Comparison of ENCODE assay signal across 14 cellular contexts in genomic region chr6:139572001-139572400, GRCh38.
DNase-seq lines count a peak whose midpoint lies in the region; ATAC-seq, FAIRE-seq and TF ChIP-seq lines count a peak whose summit lies in the region.
"Had no signal": no experiment of that assay in that cellular context is flagged by ENCODE, and none has a peak within 500 bp of the region (broad histone marks: within the 10 kb centered on the region; RNA-seq: fewer than 3 reads in every experiment).

No MANE protein-coding gene starts in this region.

- no CpG with 5 or more reads among the region's 1 CpG for WGBS in IMR-90 (ENCODE audit: extremely low coverage in 2 of 2, insufficient read length in 1 of 2), 2 experiments

- no peak for DNase-seq in IMR-90
- DNase-seq in keratinocyte (ENCODE audit: low read depth, low spot score), result no peak
- no peak for DNase-seq in left cardiac atrium
- DNase-seq in A673 (ENCODE audit: low spot score), result no peak
- DNase-seq: Caco-2; CD8-positive, alpha-beta T cell; DND-41; GF-D8; KBM-7 had no signal

- H3K79me1 ChIP-seq in IMR-90 (ENCODE audit: low read depth in 1 of 2, low read length in 2 of 2), result peaks cover 0 to 9% of the 10 kb centered on the region in 2 experiments; a peak in 2 of 4 replicates

- no peak overlapping the region for H3K4me2 ChIP-seq in IMR-90 (ENCODE audit: low read depth, low read length)
- H3K4me2 ChIP-seq in keratinocyte (ENCODE audit: control insufficient read depth, extremely low read depth, insufficient read depth, low read depth, low read length), result no peak overlapping the region
- H3K4me2 ChIP-seq: A549 had no signal

- no TSS peak for BruUV-seq in IMR-90 (replicated peaks; lab: Mats Ljungman, UMichigan)
- no TSS peak for BruUV-seq in A673 (replicated peaks; lab: Mats Ljungman, UMichigan)

- peak overlapping the region; percentile 57 for H2BK120ac ChIP-seq in IMR-90 (ENCODE audit: low read depth, low read length)

- peak overlapping the region; percentile 26 for H2AFZ ChIP-seq in IMR-90 (replicated peaks; ENCODE audit: low read length, poor library complexity)
- H2AFZ ChIP-seq in keratinocyte (ENCODE audit: control insufficient read depth, low read length), result peak overlapping the region; percentile 8

- no peak overlapping the region; the same call in 1 of the 2 replicates for H3K23ac ChIP-seq in IMR-90 (ENCODE audit: low read depth, low read length)

- intact Hi-C loops in IMR-90 (cut with micrococcal nuclease) (no loop called here), left cardiac atrium (cut with DNase I) (no loop called here), A673 (cut with micrococcal nuclease; ENCODE audit: unreplicated experiment) (no loop called here)

- TF ChIP-seq POLR2A in IMR-90 (IDR thresholded peaks at IDR 0.05; ENCODE audit: low read depth, low read length), result no peak

- ATAC-seq in HG02571 (IDR thresholded peaks at IDR 0.05; ENCODE audit: unreplicated experiment), result peak; percentile 66
- ATAC-seq in IMR-90 (ENCODE audit: low read depth), result no peak
- ATAC-seq in GM18873 (IDR thresholded peaks at IDR 0.05; ENCODE audit: low FRiP score, unreplicated experiment), result no peak
- no peak for ATAC-seq in left cardiac atrium
- ATAC-seq: A549; CD8-positive, alpha-beta T cell; HCT116 had no signal

- H3K4me3 ChIP-seq in IMR-90 (ENCODE audit: insufficient read depth, low read depth, low read length) (no peak overlapping the region), keratinocyte (ENCODE audit: control insufficient read depth in 2 of 3, extremely low read depth in 1 of 3, insufficient read depth in 2 of 3, low read depth in 1 of 3, low read length in 3 of 3) (no peak overlapping the region), A673 (ENCODE audit: low read depth, low read length, poor library complexity, severe bottlenecking) (no peak overlapping the region)
- H3K4me3 ChIP-seq: A549 had no signal

- H4K20me1 ChIP-seq in IMR-90 (ENCODE audit: insufficient read depth, low read length), result no peaks in the 10 kb centered on the region
- H4K20me1 ChIP-seq in keratinocyte (ENCODE audit: control insufficient read depth, extremely low read depth, insufficient read depth, low read length), result no peaks in the 10 kb centered on the region

- H3K36me3 ChIP-seq in IMR-90 (ENCODE audit: control insufficient read depth, insufficient read depth, low read length) (no peaks in the 10 kb centered on the region), keratinocyte (ENCODE audit: control insufficient read depth in 2 of 2, extremely low read depth in 1 of 2, insufficient read depth in 2 of 2, low read length in 2 of 2) (no peaks in the 10 kb centered on the region), A673 (ENCODE audit: insufficient read depth, low read length, poor library complexity, severe bottlenecking) (no peaks in the 10 kb centered on the region)

- peak overlapping the region; percentile 78 for H2AK5ac ChIP-seq in IMR-90 (ENCODE audit: low read depth, low read length)

- H3K4ac ChIP-seq in IMR-90 (ENCODE audit: low read depth, low read length), result peak overlapping the region; percentile 33; the same call in 1 of the 2 replicates

- H4K91ac ChIP-seq in IMR-90 (ENCODE audit: insufficient read depth, low read depth, low read length), result 0 out of 2 replicates have a peak overlapping the region, but pooled peaks have one; percentile 15

- POLR2A ChIA-PET in IMR-90 (lab: Charles Lee; ENCODE audit: unreplicated experiment) (no interaction called here), A673 (lab: Charles Lee; ENCODE audit: low non-redundant PET) (no interaction called here)

- no peak overlapping the region for H3K9ac ChIP-seq in IMR-90 (ENCODE audit: low read depth, low read length)
- no peak overlapping the region for H3K9ac ChIP-seq in keratinocyte (ENCODE audit: control insufficient read depth, extremely low read depth, insufficient read depth, low read length)

- dilution Hi-C loops in IMR-90 (cut with HindIII; ENCODE audit: low sequenced_read_pairs, unreplicated experiment) (no loop called here), keratinocyte (cut with MboI; ENCODE audit: extremely low pct_ligation_motif_present, low sequenced_read_pairs) (no loop called here)

- H3K9me3 ChIP-seq in IMR-90 (ENCODE audit: control insufficient read depth, insufficient read depth, low read length) (no peaks in the 10 kb centered on the region), keratinocyte (ENCODE audit: control insufficient read depth, low read depth, low read length) (no peaks in the 10 kb centered on the region), A673 (ENCODE audit: low read depth, low read length, poor library complexity, severe bottlenecking) (no peaks in the 10 kb centered on the region)
- H3K9me3 ChIP-seq: A549, Caco-2 had no signal

- H3K9me1 ChIP-seq in IMR-90 (ENCODE audit: insufficient read depth, low read length), result peaks cover 14% of the 10 kb centered on the region
- H3K9me1 ChIP-seq in keratinocyte (ENCODE audit: control insufficient read depth, extremely low read depth, insufficient read depth, low read length), result no peaks in the 10 kb centered on the region

- peak overlapping the region; percentile 37; the same call in 1 of the 2 replicates for H3K18ac ChIP-seq in IMR-90 (ENCODE audit: low read depth, low read length)

- H3K79me2 ChIP-seq in keratinocyte (ENCODE audit: control insufficient read depth, insufficient read depth, low read length), result no peaks in the 10 kb centered on the region

- H3K56ac ChIP-seq in IMR-90 (ENCODE audit: extremely low read depth, insufficient read depth, low read length), result no peak overlapping the region

- no peak overlapping the region for H4K5ac ChIP-seq in IMR-90 (ENCODE audit: low read depth, low read length)

- H2AK9ac ChIP-seq in IMR-90 (replicated peaks; ENCODE audit: low read depth, low read length, poor library complexity), result peak overlapping the region; percentile 33

- no peak for TF ChIP-seq RAD21 in IMR-90 (IDR thresholded peaks at IDR 0.05; ENCODE audit: low read length)

- peak overlapping the region in 1 of 2 experiments; percentile 9; a peak in 1 of 4 replicates for H4K8ac ChIP-seq in IMR-90 (ENCODE audit: low read depth in 2 of 2, low read length in 2 of 2)

- no peak for FAIRE-seq in keratinocyte (lab: Jason Lieb, UNC)
- FAIRE-seq: A549, H54 had no signal

- no peak for TF ChIP-seq CTCF in IMR-90 (conservative IDR thresholded peaks at IDR 0.05; ENCODE audit: low read depth, low read length)
- no peak for TF ChIP-seq CTCF in keratinocyte (optimal IDR thresholded peaks at IDR 0.05 in 1 of 3, IDR thresholded peaks at IDR 0.05 in 1 of 3, conservative IDR thresholded peaks at IDR 0.05 in 1 of 3; ENCODE audit: extremely low read depth in 1 of 3, insufficient read depth in 2 of 3, low read length in 3 of 3)
- no peak for TF ChIP-seq CTCF in A673 (conservative IDR thresholded peaks at IDR 0.05; ENCODE audit: low read depth, low read length)

- H3K27ac ChIP-seq in IMR-90 (ENCODE audit: insufficient read depth, low read length), result no peak overlapping the region
- no peak overlapping the region for H3K27ac ChIP-seq in keratinocyte (ENCODE audit: control insufficient read depth, insufficient read depth, low read length)
- no peak overlapping the region for H3K27ac ChIP-seq in A673 (ENCODE audit: low read depth, low read length, poor library complexity, severe bottlenecking)
- H3K27ac ChIP-seq: A549 had no signal

- in situ Hi-C loops in IMR-90 (cut with MboI; ENCODE audit: low sequenced_read_pairs), result no loop called here

- H2BK15ac ChIP-seq in IMR-90 (ENCODE audit: low read depth, low read length), result peak overlapping the region; percentile 78; the same call in 2 of the 3 replicates

- H3K14ac ChIP-seq in IMR-90 (replicated peaks; ENCODE audit: low read depth, low read length), result peak overlapping the region; percentile 24; the same call in 1 of the 2 replicates

- H2BK20ac ChIP-seq in IMR-90 (ENCODE audit: low read depth, low read length), result peak overlapping the region; percentile 50; the same call in 1 of the 2 replicates

- CTCF ChIA-PET in IMR-90 (lab: Yijun Ruan, JAX) (no interaction called here), A673 (lab: Charles Lee) (no interaction called here)

- H3K4me1 ChIP-seq in IMR-90 (ENCODE audit: control insufficient read depth, insufficient read depth, low read length) (peaks cover 11% of the 10 kb centered on the region), keratinocyte (ENCODE audit: control insufficient read depth, extremely low read depth, insufficient read depth, low read length) (peaks cover 24% of the 10 kb centered on the region), A673 (ENCODE audit: insufficient read depth, low read length, poor library complexity, severe bottlenecking) (no peaks in the 10 kb centered on the region)

- no peak overlapping the region for H2BK5ac ChIP-seq in IMR-90 (ENCODE audit: low read depth, low read length, poor library complexity, severe bottlenecking)

- H3K27me3 ChIP-seq in IMR-90 (ENCODE audit: control insufficient read depth, insufficient read depth, low read length) (no peaks in the 10 kb centered on the region), keratinocyte (ENCODE audit: control insufficient read depth, extremely low read depth, insufficient read depth, low read length) (no peaks in the 10 kb centered on the region), A673 (replicated peaks; ENCODE audit: insufficient read depth, low read depth, low read length, poor library complexity) (no peaks in the 10 kb centered on the region)

TF ChIP-seq in IMR-90, 13 proteins besides CTCF, POLR2A, EP300 and RAD21:
- TF ChIP-seq RFX5 (IDR thresholded peaks at IDR 0.05; ENCODE audit: low read depth, low read length) (no peak), NFE2L2 (IDR thresholded peaks at IDR 0.05; ENCODE audit: low read depth, low read length) (no peak)
